ENCODE assay signal across 16 cellular contexts in genomic region chr21:45180289-45180599, GRCh38.
DNase-seq lines count a peak whose midpoint lies in the region; ATAC-seq and TF ChIP-seq lines count a peak whose summit lies in the region.
"Had no signal": no experiment of that assay in that cellular context is flagged by ENCODE, and none has a peak within 500 bp of the region (broad histone marks: within the 10 kb centered on the region; RNA-seq: fewer than 3 reads in every experiment).

No MANE protein-coding gene starts in this region.

- no peak overlapping the region for H2BK15ac ChIP-seq in H9 (ENCODE audit: low read depth, low read length)

- H2AK5ac ChIP-seq in H9 (ENCODE audit: insufficient read length, low read length): no peak overlapping the region

- no peak overlapping the region for H2BK120ac ChIP-seq in H9 (ENCODE audit: low read depth, low read length, poor library complexity, severe bottlenecking)

- DNase-seq in ELF-1 (ENCODE audit: low read depth, low spot score): peak; percentile 16
- DNase-seq in H9: no peak
- DNase-seq in endodermal cell: peak; percentile 53
- no peak for DNase-seq in neural progenitor cell (ENCODE audit: low spot score)
- no peak for DNase-seq in DMS79 treated with DMSO at 0.1 percent for 48 hours (lab: John Stamatoyannopoulos, UW)
- DNase-seq in activated naive CD4-positive, alpha-beta T cell treated with anti-CD3 and anti-CD28 coated beads, Interleukin-2, amount 50 U/mL, for 72 hours (ENCODE audit: low spot score in 2 of 2): no peak
- DNase-seq: Calu3, DND-41, EL, KG1 had no signal

- no peak overlapping the region for H2BK12ac ChIP-seq in H9 (ENCODE audit: insufficient read length, low read depth, low read length)

- no peak overlapping the region for H3K56ac ChIP-seq in H9 (ENCODE audit: insufficient read length, low read depth, low read length)

- no peak overlapping the region for H3K18ac ChIP-seq in H9 (ENCODE audit: insufficient read length, low read depth, low read length)

- H3K4me1 Mint-ChIP-seq in H9 (peaks cover 7 to 9% of the 10 kb centered on the region in 2 experiments), endodermal cell (peaks cover 13% of the 10 kb centered on the region), neural progenitor cell (peaks cover 18% of the 10 kb centered on the region)
- H3K4me1 Mint-ChIP-seq: B cell had no signal

- H4K91ac ChIP-seq in H9 (ENCODE audit: insufficient read length, low read depth, low read length): no peak overlapping the region

- H3K27ac ChIP-seq in H9 (ENCODE audit: insufficient read length, low read depth, low read length): no peak overlapping the region
- H3K27ac ChIP-seq in endodermal cell (ENCODE audit: low read depth, low read length): no peak overlapping the region
- no peak overlapping the region for H3K27ac ChIP-seq in neural progenitor cell
- H3K27ac ChIP-seq: BLaER1 treated with 17β-estradiol and CSF1 and Interleukin-3, amounts not matched to agents 10 nM and 100 nM had no signal

- no peak overlapping the region for H3K9ac ChIP-seq in H9 (ENCODE audit: extremely low read depth, insufficient read length, low read length)
- no peak overlapping the region for H3K9ac ChIP-seq in endodermal cell (ENCODE audit: extremely low read depth, low read length, poor library complexity, severe bottlenecking)
- no peak overlapping the region for H3K9ac ChIP-seq in neural progenitor cell
- H3K9ac ChIP-seq: BLaER1 treated with 17β-estradiol and CSF1 and Interleukin-3, amounts not matched to agents 10 nM and 100 nM had no signal

- H3K4ac ChIP-seq in H9 (ENCODE audit: low read depth, low read length): no peak overlapping the region

- no peak overlapping the region for H3K23ac ChIP-seq in H9 (ENCODE audit: insufficient read length, low read depth, low read length)

- H3K4me3 ChIP-seq in endodermal cell (ENCODE audit: low read length) (no peak overlapping the region), neural progenitor cell (no peak overlapping the region)
- H3K4me3 ChIP-seq: BLaER1 treated with 17β-estradiol and CSF1 and Interleukin-3, amounts not matched to agents 10 nM and 100 nM; GM23338 had no signal

- H4K20me1 ChIP-seq in H9 (ENCODE audit: control insufficient read depth, insufficient read depth, insufficient read length) (no peaks in the 10 kb centered on the region), neural progenitor cell (ENCODE audit: low read depth) (no peaks in the 10 kb centered on the region)

- no peak for TF ChIP-seq CTCF in H9 (conservative IDR thresholded peaks at IDR 0.05)
- TF ChIP-seq CTCF in endodermal cell (conservative IDR thresholded peaks at IDR 0.05): no peak
- TF ChIP-seq CTCF in neural progenitor cell (IDR thresholded peaks at IDR 0.05): no peak

- H3K27ac Mint-ChIP-seq in H9: no peak overlapping the region
- no peak overlapping the region for H3K27ac Mint-ChIP-seq in endodermal cell
- H3K27ac Mint-ChIP-seq in neural progenitor cell: peak overlapping the region; percentile 2
- no peak overlapping the region for H3K27ac Mint-ChIP-seq in activated naive CD4-positive, alpha-beta T cell treated with anti-CD3 and anti-CD28 coated beads, Interleukin-2, amount 50 U/mL, for 72 hours
- H3K27ac Mint-ChIP-seq: B cell; CD8-positive, alpha-beta T cell; GM23338; IgD-negative memory B cell had no signal

- H3K27me3 ChIP-seq in H9 (ENCODE audit: insufficient read depth, low read length): no peaks in the 10 kb centered on the region
- H3K27me3 ChIP-seq in endodermal cell (ENCODE audit: control insufficient read depth, insufficient read depth, low read length, poor library complexity, severe bottlenecking): no peaks in the 10 kb centered on the region
- H3K27me3 ChIP-seq in neural progenitor cell: no peaks in the 10 kb centered on the region
- H3K27me3 ChIP-seq: BLaER1 treated with 17β-estradiol and CSF1 and Interleukin-3, amounts not matched to agents 10 nM and 100 nM had no signal

- H3K14ac ChIP-seq in H9 (ENCODE audit: insufficient read depth, low read length): no peak overlapping the region

- H3K4me2 ChIP-seq in H9 (ENCODE audit: insufficient read depth, insufficient read length, low read length) (no peak overlapping the region), neural progenitor cell (no peak overlapping the region)
- H3K4me2 ChIP-seq: BLaER1 treated with 17β-estradiol and CSF1 and Interleukin-3, amounts not matched to agents 10 nM and 100 nM; GM23338 had no signal

- no peak overlapping the region for H3K4me3 Mint-ChIP-seq in H9
- H3K4me3 Mint-ChIP-seq in endodermal cell: no peak overlapping the region
- no peak overlapping the region for H3K4me3 Mint-ChIP-seq in neural progenitor cell
- H3K4me3 Mint-ChIP-seq: B cell; CD8-positive, alpha-beta T cell; GM23338; IgD-negative memory B cell had no signal

- H3K4me1 ChIP-seq in H9 (ENCODE audit: insufficient read depth, low read length): no peaks in the 10 kb centered on the region
- peaks cover 11% of the 10 kb centered on the region for H3K4me1 ChIP-seq in endodermal cell (ENCODE audit: control insufficient read depth, insufficient read depth, low read length)
- no peaks in the 10 kb centered on the region for H3K4me1 ChIP-seq in neural progenitor cell
- H3K4me1 ChIP-seq: BLaER1 treated with 17β-estradiol and CSF1 and Interleukin-3, amounts not matched to agents 10 nM and 100 nM had no signal

- H3K79me2 ChIP-seq in H9 (ENCODE audit: insufficient read depth, low read length): no peaks in the 10 kb centered on the region
- no peaks in the 10 kb centered on the region for H3K79me2 ChIP-seq in neural progenitor cell (ENCODE audit: low read depth)

- H3K23me2 ChIP-seq in H9 (ENCODE audit: insufficient read length, low read depth, low read length, poor library complexity, severe bottlenecking): no peaks in the 10 kb centered on the region

- peak overlapping the region; percentile 39 for H4K5ac ChIP-seq in H9 (ENCODE audit: insufficient read length, low read depth, low read length)

- ATAC-seq in activated naive CD4-positive, alpha-beta T cell treated with anti-CD3 and anti-CD28 coated beads, Interleukin-2, amount 50 U/mL, for 72 hours: no peak
- no peak for ATAC-seq in HG03571 (IDR thresholded peaks at IDR 0.05; ENCODE audit: unreplicated experiment)
- ATAC-seq: CD8-positive, alpha-beta T cell had no signal

- no peaks in the 10 kb centered on the region for H3K79me1 ChIP-seq in H9 (ENCODE audit: insufficient read depth, low read depth, low read length, poor library complexity, severe bottlenecking)

- no CpG with 5 or more reads among the region's 10 CpGs for WGBS in H9 (ENCODE audit: extremely low coverage, insufficient read length, low lambda C conversion rate)
- WGBS in endodermal cell (ENCODE audit: insufficient coverage in 1 of 2, insufficient read length in 1 of 2), 2 experiments: 92% methylated on average over 10 of the region's 10 CpGs

- H3K9me3 Mint-ChIP-seq in H9 (no peaks in the 10 kb centered on the region), endodermal cell (no peaks in the 10 kb centered on the region), neural progenitor cell (no peaks in the 10 kb centered on the region)
- no peaks in the 10 kb centered on the region for H3K9me3 Mint-ChIP-seq in activated naive CD4-positive, alpha-beta T cell treated with anti-CD3 and anti-CD28 coated beads, Interleukin-2, amount 50 U/mL, for 72 hours
- H3K9me3 Mint-ChIP-seq: CD8-positive, alpha-beta T cell; GM23338; IgD-negative memory B cell had no signal

- H4K8ac ChIP-seq in H9 (replicated peaks; ENCODE audit: insufficient read length, low read depth, low read length): no peak overlapping the region

- H2AFZ ChIP-seq in H9 (ENCODE audit: low read length): no peak overlapping the region
- H2AFZ ChIP-seq in neural progenitor cell (replicated peaks): no peak overlapping the region
- H2AFZ ChIP-seq: GM23338 had no signal

- H3K9me3 ChIP-seq in H9 (ENCODE audit: control insufficient read depth, low read depth, low read length) (no peaks in the 10 kb centered on the region), endodermal cell (ENCODE audit: control insufficient read depth, low read length) (no peaks in the 10 kb centered on the region), neural progenitor cell (ENCODE audit: low read depth) (no peaks in the 10 kb centered on the region)

- no peak overlapping the region for H2BK5ac ChIP-seq in H9 (ENCODE audit: insufficient read length, low read length)

- no peaks in the 10 kb centered on the region for H3F3A ChIP-seq in neural progenitor cell (ENCODE audit: low read depth)

- H3K27me3 Mint-ChIP-seq in H9 (ENCODE audit: low read depth): no peaks in the 10 kb centered on the region
- no peaks in the 10 kb centered on the region for H3K27me3 Mint-ChIP-seq in endodermal cell (ENCODE audit: insufficient read depth)
- no peaks in the 10 kb centered on the region for H3K27me3 Mint-ChIP-seq in neural progenitor cell (ENCODE audit: insufficient read depth, low read depth)
- H3K27me3 Mint-ChIP-seq: B cell, IgD-negative memory B cell had no signal

- no peak overlapping the region for H3T11ph ChIP-seq in H9 (ENCODE audit: low read length)

- H3K36me3 Mint-ChIP-seq in H9 (ENCODE audit: insufficient read depth in 1 of 3, low read depth in 3 of 3) (peaks cover 4 to 17% (median 8%) of the 10 kb centered on the region in 3 experiments), endodermal cell (ENCODE audit: low read depth) (peaks cover 14% of the 10 kb centered on the region), neural progenitor cell (peaks cover 13% of the 10 kb centered on the region)
- peaks cover 7 to 10% of the 10 kb centered on the region in 2 donors for H3K36me3 Mint-ChIP-seq in activated naive CD4-positive, alpha-beta T cell treated with anti-CD3 and anti-CD28 coated beads, Interleukin-2, amount 50 U/mL, for 72 hours

- H3K36me3 ChIP-seq in endodermal cell (ENCODE audit: control insufficient read depth, insufficient read depth, low read length): peaks cover 3% of the 10 kb centered on the region
- H3K36me3 ChIP-seq in neural progenitor cell: no peaks in the 10 kb centered on the region

- no peak overlapping the region for H2BK20ac ChIP-seq in H9 (ENCODE audit: low read depth, low read length, poor library complexity, severe bottlenecking)

Comparison
In these comparisons a context has a peak if more than half of its experiments do, and no peak if none do; other contexts are left out.
1. DNase-seq: peak in ELF-1 (single experiment) and endodermal cell (single experiment); none in H9 (single experiment), neural progenitor cell (single experiment), DMS79 treated with DMSO at 0.1 percent for 48 hours (single experiment) and activated naive CD4-positive, alpha-beta T cell treated with anti-CD3 and anti-CD28 coated beads, Interleukin-2, amount 50 U/mL, for 72 hours (0 of 2).